8 cellular contexts compared by ENCODE assay signal in genomic region chr19:1000095-1000494, GRCh38. TPM values are rescaled to one million over a fixed set of nuclear protein-coding genes. Genes with fewer than 3 reads are reported as not detected.
A peak's percentile ranks its signal among the peaks of the same experiment; 100 is the strongest.
DNase-seq lines count a peak whose midpoint lies in the region; ATAC-seq and TF ChIP-seq lines count a peak whose summit lies in the region.

Gene GRIN3B, plus strand, starts transcription at chr19:1000419. Its CDS starts 19 bp downstream, at chr19:1000438.

- H3K36me3 Mint-ChIP-seq in activated T-cell treated with anti-CD3 and anti-CD28 coated beads, Interleukin-2, amount 50 U/mL, for 4 hours (ENCODE audit: insufficient read depth): no peaks in the 10 kb centered on the region

- intact Hi-C loops in prostate gland (cut with DNase I): no loop called here

- peak within 1 kb of the TSS; percentile 19 for H3K4me3 Mint-ChIP-seq in activated T-cell treated with anti-CD3 and anti-CD28 coated beads, Interleukin-2, amount 50 U/mL, for 4 hours

- peak; percentile 76 for TF ChIP-seq CTCF in GM12875 (IDR thresholded peaks at IDR 0.05; ENCODE audit: borderline replicate concordance, insufficient read depth, low read depth, low read length)
- TF ChIP-seq CTCF in prostate gland (IDR thresholded peaks at IDR 0.05): peak in 3 of 4 experiments; percentile 30 to 54 (median 49)

- H3K27me3 Mint-ChIP-seq in activated T-cell treated with anti-CD3 and anti-CD28 coated beads, Interleukin-2, amount 50 U/mL, for 4 hours (ENCODE audit: low read depth): peaks cover 30% of the 10 kb centered on the region

- TF ChIP-seq POLR2A in prostate gland (IDR thresholded peaks at IDR 0.05): no peak

- no peaks in the 10 kb centered on the region for H3K9me3 ChIP-seq in prostate gland

- H3K4me1 ChIP-seq in prostate gland (replicated peaks): peaks cover 6% of the 10 kb centered on the region

- peaks cover 11% of the 10 kb centered on the region for H3K4me1 Mint-ChIP-seq in activated T-cell treated with anti-CD3 and anti-CD28 coated beads, Interleukin-2, amount 50 U/mL, for 4 hours (ENCODE audit: low read depth)

- WGBS in prostate gland: 1% methylated on average over 25 of the region's 43 CpGs

- H3K9me3 Mint-ChIP-seq in activated T-cell treated with anti-CD3 and anti-CD28 coated beads, Interleukin-2, amount 50 U/mL, for 4 hours: no peaks in the 10 kb centered on the region

- H3K27ac ChIP-seq in prostate gland: no peak within 1 kb of the TSS

- H3K4me3 ChIP-seq in GM12875 (ENCODE audit: low read depth, low read length) (no peak within 1 kb of the TSS), prostate gland (no peak within 1 kb of the TSS)

- peaks cover 13% of the 10 kb centered on the region for H3K27me3 ChIP-seq in prostate gland (replicated peaks; ENCODE audit: insufficient read depth)

- ATAC-seq in activated T-cell treated with anti-CD3 and anti-CD28 coated beads, Interleukin-2, amount 50 U/mL, for 4 hours: peak; percentile 51 to 59
- no peak for ATAC-seq in GM18858 (IDR thresholded peaks at IDR 0.05; ENCODE audit: unreplicated experiment)
- no peak for ATAC-seq in GM21447 (IDR thresholded peaks at IDR 0.05; ENCODE audit: unreplicated experiment)
- ATAC-seq in GM21529 (IDR thresholded peaks at IDR 0.05; ENCODE audit: unreplicated experiment): no peak

- DNase-seq in NOMO-1 treated with DMSO at 0.1 percent for 48 hours (lab: John Stamatoyannopoulos, UW; ENCODE audit: unreplicated experiment) (peak; percentile 55), fibroblast of peridontal ligament (ENCODE audit: extremely low read depth) (peak; percentile 27), prostate gland (ENCODE audit: low spot score) (peak; percentile 38)
- DNase-seq in activated T-cell treated with anti-CD3 and anti-CD28 coated beads, Interleukin-2, amount 50 U/mL, for 4 hours: peak; percentile 60

- no peaks in the 10 kb centered on the region for H3K36me3 ChIP-seq in prostate gland

RNA-seq across cellular contexts. Expression of gene GRIN3B, which starts in this region (rescaled TPM):
- total RNA-seq in activated T-cell treated with anti-CD3 and anti-CD28 coated beads, Interleukin-2, amount 50 U/mL, for 4 hours: under 1 TPM; 0.05 to 0.19 (median 0.08) TPM
- total RNA-seq in prostate gland: under 1 TPM in 1 of 2 donors, not detected in 1; 0.34 TPM

Comparison
In these comparisons a context has a peak if more than half of its experiments do, and no peak if none do; other contexts are left out.
1. Peak in DNase-seq and ATAC-seq in activated T-cell treated with anti-CD3 and anti-CD28 coated beads, Interleukin-2, amount 50 U/mL, for 4 hours; RNA of the gene not detected or under 1 TPM.
2. Peak in DNase-seq in prostate gland; RNA of the gene not detected or under 1 TPM.